Comparison of ENCODE assay signal across 7 cellular contexts in the genomic region with DNA sequence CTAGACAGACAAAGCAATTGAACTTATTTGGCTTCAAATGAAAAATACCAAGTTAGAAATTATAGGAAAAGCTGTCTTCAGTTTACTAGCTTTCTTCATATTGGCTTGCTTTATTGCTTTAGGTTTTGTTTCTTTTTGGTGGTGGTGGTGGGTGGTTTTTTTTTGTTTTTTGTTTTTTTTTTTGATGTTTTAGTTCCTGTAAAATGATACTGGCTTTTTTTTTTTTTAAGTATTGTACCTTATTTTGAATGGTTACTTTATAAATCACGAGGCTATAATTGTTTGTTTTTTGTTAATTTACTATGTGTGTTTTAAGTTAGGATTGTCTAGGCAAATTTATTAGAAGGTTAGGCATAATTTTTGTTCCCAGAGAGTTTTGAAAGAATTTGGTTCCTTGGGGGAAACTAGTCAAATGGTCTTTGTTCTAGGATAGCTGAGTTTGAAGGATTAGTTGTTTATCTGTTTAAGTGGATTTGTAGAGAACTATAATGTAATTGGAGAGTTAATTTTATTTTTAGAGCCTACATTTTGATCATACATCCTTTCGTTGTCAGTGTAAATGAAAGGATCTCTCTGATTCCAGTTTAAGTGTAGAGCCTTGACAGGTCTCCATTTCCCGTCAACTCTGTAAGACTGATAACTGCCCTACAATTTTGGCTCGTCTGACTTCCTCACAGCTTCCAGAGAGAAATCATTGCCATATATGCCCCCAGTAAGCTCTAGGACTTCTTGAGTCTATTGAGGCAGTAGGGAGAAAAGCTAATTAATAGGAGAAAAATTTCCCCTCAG. TPM values are rescaled to one million over a fixed set of nuclear protein-coding genes. Genes with fewer than 3 reads are reported as not detected.
A peak's percentile ranks its signal among the peaks of the same experiment; 100 is the strongest.
DNase-seq lines count a peak whose midpoint lies in the region; ATAC-seq and TF ChIP-seq lines count a peak whose summit lies in the region.

No MANE protein-coding gene starts in this region.

- peaks cover 100% of the 10 kb centered on the region for H3K36me3 Mint-ChIP-seq in stimulated activated effector memory CD8-positive, alpha-beta T cell treated with anti-CD3 and anti-CD28 coated beads, Interleukin-12 subunit alpha, Interleukin-12 subunit beta, amount 100 ng/mL, for 72 hours

- 0 out of 2 replicates have a peak, but pooled peaks cover 5% of the 10 kb centered on the region for H3K36me3 ChIP-seq in SU-DHL-6 (ENCODE audit: low read length)

- H4K20me1 ChIP-seq in SU-DHL-6 (ENCODE audit: low read depth, low read length), result peaks cover 50% of the 10 kb centered on the region

- ATAC-seq in stimulated activated effector memory CD8-positive, alpha-beta T cell treated with anti-CD3 and anti-CD28 coated beads, Interleukin-12 subunit alpha, Interleukin-12 subunit beta, amount 100 ng/mL, for 72 hours, result no peak
- ATAC-seq in GM19351 (IDR thresholded peaks at IDR 0.05; ENCODE audit: unreplicated experiment) (no peak), HG02588 (IDR thresholded peaks at IDR 0.05; ENCODE audit: unreplicated experiment) (no peak)

- peaks cover 41% of the 10 kb centered on the region for H3K4me1 Mint-ChIP-seq in stimulated activated effector memory CD8-positive, alpha-beta T cell treated with anti-CD3 and anti-CD28 coated beads, Interleukin-12 subunit alpha, Interleukin-12 subunit beta, amount 100 ng/mL, for 72 hours

- no peaks in the 10 kb centered on the region for H3K27me3 ChIP-seq in SU-DHL-6 (ENCODE audit: low read length)

- no peak for TF ChIP-seq CTCF in HFF-Myc (IDR thresholded peaks at IDR 0.05; ENCODE audit: low read depth, low read length, missing control alignments)
- no peak for TF ChIP-seq CTCF in SU-DHL-6 (IDR thresholded peaks at IDR 0.05; ENCODE audit: insufficient read depth, low read length, poor library complexity, severe bottlenecking)
- TF ChIP-seq CTCF in fibroblast of villous mesenchyme (IDR thresholded peaks at IDR 0.05; ENCODE audit: insufficient read depth, low read depth, low read length), result no peak

- H3K9me2 ChIP-seq in SU-DHL-6 (replicated peaks; ENCODE audit: insufficient read depth, low read length), result no peaks in the 10 kb centered on the region

- H3K27ac ChIP-seq in SU-DHL-6 (ENCODE audit: low read depth, low read length), result peak overlapping the region; percentile 96; the same call in 1 of the 2 replicates

- H3K79me2 ChIP-seq in SU-DHL-6 (ENCODE audit: insufficient read depth, low read length), result peaks cover 85% of the 10 kb centered on the region

- peak overlapping the region; percentile 100 for H3K4me3 Mint-ChIP-seq in stimulated activated effector memory CD8-positive, alpha-beta T cell treated with anti-CD3 and anti-CD28 coated beads, Interleukin-12 subunit alpha, Interleukin-12 subunit beta, amount 100 ng/mL, for 72 hours

- no peak for DNase-seq in HFF-Myc (ENCODE audit: extremely low read depth, low read depth)
- no peak for DNase-seq in fibroblast of villous mesenchyme (ENCODE audit: low read depth)
- no peak for DNase-seq in stimulated activated effector memory CD8-positive, alpha-beta T cell treated with anti-CD3 and anti-CD28 coated beads, Interleukin-12 subunit alpha, Interleukin-12 subunit beta, amount 100 ng/mL, for 72 hours (ENCODE audit: low spot score in 2 of 2)
- no peak for DNase-seq in NCI-H748 treated with DMSO at 0.1 percent for 48 hours (lab: John Stamatoyannopoulos, UW)

- no peak overlapping the region for H2AFZ ChIP-seq in SU-DHL-6 (ENCODE audit: low read depth, low read length, severe bottlenecking)

- no peaks in the 10 kb centered on the region for H3K9me3 Mint-ChIP-seq in stimulated activated effector memory CD8-positive, alpha-beta T cell treated with anti-CD3 and anti-CD28 coated beads, Interleukin-12 subunit alpha, Interleukin-12 subunit beta, amount 100 ng/mL, for 72 hours

- peak overlapping the region; percentile 97 for H3K9ac ChIP-seq in SU-DHL-6 (ENCODE audit: low read length)

- no peaks in the 10 kb centered on the region for H3K9me3 ChIP-seq in SU-DHL-6 (ENCODE audit: insufficient read depth, low read length)

- H3K4me3 ChIP-seq in HFF-Myc (replicated peaks; ENCODE audit: low read depth, low read length), result peak overlapping the region; percentile 93
- H3K4me3 ChIP-seq in SU-DHL-6 (ENCODE audit: insufficient read depth, low read length, poor library complexity, severe bottlenecking), result peak overlapping the region; percentile 91
- H3K4me3 ChIP-seq in fibroblast of villous mesenchyme (ENCODE audit: low read depth, low read length), result peak overlapping the region; percentile 98

- peak overlapping the region; percentile 100 for H3K27ac Mint-ChIP-seq in stimulated activated effector memory CD8-positive, alpha-beta T cell treated with anti-CD3 and anti-CD28 coated beads, Interleukin-12 subunit alpha, Interleukin-12 subunit beta, amount 100 ng/mL, for 72 hours

- peaks cover 40% of the 10 kb centered on the region for H3F3A ChIP-seq in SU-DHL-6 (ENCODE audit: insufficient read depth)

- peak overlapping the region; percentile 71 for H3K4me2 ChIP-seq in SU-DHL-6 (ENCODE audit: low read depth, low read length, poor library complexity, severe bottlenecking)

RNA-seq across cellular contexts. Expression of gene KMT2E, which starts 3.5 kb away (rescaled TPM):
- 110 and 112 TPM in 2 replicates for total RNA-seq in fibroblast of villous mesenchyme
